Comparison of ENCODE assay signal across 14 cellular contexts in the genomic region with DNA sequence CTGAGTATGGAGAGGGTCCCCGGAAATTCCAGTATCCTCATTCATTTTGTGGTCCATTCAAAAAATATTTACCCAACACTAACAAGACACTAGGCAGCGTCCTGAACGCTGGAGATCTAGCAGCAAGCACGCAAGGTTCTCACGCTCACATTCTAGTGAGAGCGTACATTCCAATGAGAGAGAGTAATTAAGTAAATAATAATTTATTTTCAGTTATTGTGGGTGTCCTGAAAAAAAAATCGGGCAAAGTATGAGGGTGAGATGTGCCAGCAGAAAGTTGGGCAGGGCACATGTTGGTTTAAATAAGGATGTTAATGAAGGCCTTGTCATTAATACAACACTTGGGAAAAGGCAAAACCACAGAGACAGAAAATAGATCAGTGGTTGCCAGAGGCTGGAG. TPM values are rescaled to one million over a fixed set of nuclear protein-coding genes. Genes with fewer than 3 reads are reported as not detected.
A peak's percentile ranks its signal among the peaks of the same experiment; 100 is the strongest.
DNase-seq lines count a peak whose midpoint lies in the region; ATAC-seq and TF ChIP-seq lines count a peak whose summit lies in the region.
"Had no signal": no experiment of that assay in that cellular context is flagged by ENCODE, and none has a peak within 500 bp of the region (broad histone marks: within the 10 kb centered on the region; RNA-seq: fewer than 3 reads in every experiment).

No MANE protein-coding gene starts in this region.

- H3K36me3 Mint-ChIP-seq in nephron progenitor cell (ENCODE audit: low read depth) = no peaks in the 10 kb centered on the region
- H3K36me3 Mint-ChIP-seq in activated T-cell treated with anti-CD3 and anti-CD28 coated beads, Interleukin-2, amount 50 U/mL, for 4 hours (ENCODE audit: insufficient read depth) = no peaks in the 10 kb centered on the region
- H3K36me3 Mint-ChIP-seq: activated CD4-positive, alpha-beta memory T cell treated with anti-CD3 and anti-CD28 coated beads for 36 hours; CD14-positive monocyte had no signal

- H2AFZ ChIP-seq in PC-3 (ENCODE audit: low read length) = 0 out of 2 replicates have a peak overlapping the region, but pooled peaks have one; percentile 22

- H4K20me1 ChIP-seq in DOHH2 (ENCODE audit: control insufficient read depth, insufficient read depth, low read depth, low read length) = no peaks in the 10 kb centered on the region
- H4K20me1 ChIP-seq in PC-3 (ENCODE audit: low read length) = no peaks in the 10 kb centered on the region

- intact Hi-C loops in PC-3 (cut with micrococcal nuclease) = loop anchor here (1.0 kb wide), 1 partner anchor 8 kb away; no protein-coding TSS in a partner anchor

- in situ Hi-C loops in GM13976 (cut with MboI; ENCODE audit: low sequenced_read_pairs, unreplicated experiment) = no loop called here

- H3K9me3 ChIP-seq in DOHH2 (ENCODE audit: control insufficient read depth, insufficient read depth, low read length) (no peaks in the 10 kb centered on the region), PC-3 (ENCODE audit: low read length) (no peaks in the 10 kb centered on the region)
- H3K9me3 ChIP-seq: right atrium auricular region had no signal

- no peaks in the 10 kb centered on the region for H3K9me3 Mint-ChIP-seq in nephron progenitor cell
- no peaks in the 10 kb centered on the region for H3K9me3 Mint-ChIP-seq in activated T-cell treated with anti-CD3 and anti-CD28 coated beads, Interleukin-2, amount 50 U/mL, for 4 hours
- H3K9me3 Mint-ChIP-seq: activated CD4-positive, alpha-beta memory T cell treated with anti-CD3 and anti-CD28 coated beads for 36 hours; activated naive CD4-positive, alpha-beta T cell treated with anti-CD3 and anti-CD28 coated beads for 36 hours; CD14-positive monocyte; T-helper 1 cell treated with Interleukin-12 subunit alpha and Interleukin-12 subunit beta and Interleukin-4 antibody, amounts not matched to agents 30 μg/mL and 1 μg/mL, for 36 hours had no signal

- H3K36me3 ChIP-seq in DOHH2 (ENCODE audit: control insufficient read depth, low read length) (peaks cover 2% of the 10 kb centered on the region), PC-3 (ENCODE audit: low read depth, low read length) (no peaks in the 10 kb centered on the region)
- H3K36me3 ChIP-seq: right atrium auricular region had no signal

- no peaks in the 10 kb centered on the region; the same call in 1 of the 2 replicates for H3K27me3 ChIP-seq in DOHH2 (ENCODE audit: control insufficient read depth, low read length)
- no peaks in the 10 kb centered on the region for H3K27me3 ChIP-seq in PC-3 (ENCODE audit: low read length)
- H3K27me3 ChIP-seq: right atrium auricular region had no signal

- TF ChIP-seq CTCF in DOHH2 (IDR thresholded peaks at IDR 0.05; ENCODE audit: low read depth, low read length, poor library complexity, severe bottlenecking) (no peak), PC-3 (conservative IDR thresholded peaks at IDR 0.05; ENCODE audit: low read depth, low read length) (no peak), cardiac fibroblast (IDR thresholded peaks at IDR 0.05; ENCODE audit: low read depth, low read length) (no peak), nephron progenitor cell (IDR thresholded peaks at IDR 0.05) (no peak), GM13976 (IDR thresholded peaks at IDR 0.05; ENCODE audit: borderline replicate concordance, control extremely low read depth, extremely low read depth, insufficient read depth, missing control alignments) (no peak)

- peak; percentile 71 for ATAC-seq in PC-3
- ATAC-seq in activated T-cell treated with anti-CD3 and anti-CD28 coated beads, Interleukin-2, amount 50 U/mL, for 4 hours = no peak

- no peak overlapping the region for H3K4me3 Mint-ChIP-seq in nephron progenitor cell
- no peak overlapping the region for H3K4me3 Mint-ChIP-seq in activated T-cell treated with anti-CD3 and anti-CD28 coated beads, Interleukin-2, amount 50 U/mL, for 4 hours
- H3K4me3 Mint-ChIP-seq: activated CD4-positive, alpha-beta memory T cell treated with anti-CD3 and anti-CD28 coated beads for 36 hours; activated naive CD4-positive, alpha-beta T cell treated with anti-CD3 and anti-CD28 coated beads for 36 hours; CD14-positive monocyte; T-helper 1 cell treated with Interleukin-12 subunit alpha and Interleukin-12 subunit beta and Interleukin-4 antibody, amounts not matched to agents 30 μg/mL and 1 μg/mL, for 36 hours had no signal

- H3K27ac Mint-ChIP-seq in nephron progenitor cell = peak overlapping the region; percentile 92
- H3K27ac Mint-ChIP-seq: activated naive CD4-positive, alpha-beta T cell treated with anti-CD3 and anti-CD28 coated beads for 36 hours; T-helper 1 cell treated with Interleukin-12 subunit alpha and Interleukin-12 subunit beta and Interleukin-4 antibody, amounts not matched to agents 30 μg/mL and 1 μg/mL, for 36 hours had no signal

- no peaks in the 10 kb centered on the region for H3K27me3 Mint-ChIP-seq in nephron progenitor cell (ENCODE audit: low read depth, poor library complexity)
- no peaks in the 10 kb centered on the region for H3K27me3 Mint-ChIP-seq in activated T-cell treated with anti-CD3 and anti-CD28 coated beads, Interleukin-2, amount 50 U/mL, for 4 hours (ENCODE audit: low read depth)
- H3K27me3 Mint-ChIP-seq: activated CD4-positive, alpha-beta memory T cell treated with anti-CD3 and anti-CD28 coated beads for 36 hours had no signal

- peaks cover 15% of the 10 kb centered on the region for H3K4me1 Mint-ChIP-seq in nephron progenitor cell
- H3K4me1 Mint-ChIP-seq in activated T-cell treated with anti-CD3 and anti-CD28 coated beads, Interleukin-2, amount 50 U/mL, for 4 hours (ENCODE audit: low read depth) = peaks cover 24% of the 10 kb centered on the region

- POLR2A ChIA-PET in PC-3 (lab: Charles Lee; ENCODE audit: unreplicated experiment) = no interaction called here

- DNase-seq in PC-3 = peak; percentile 95
- DNase-seq in cardiac fibroblast (ENCODE audit: low read depth in 2 of 2) = peak; percentile 54 to 95
- DNase-seq in nephron progenitor cell = no peak
- no peak for DNase-seq in DMS79 treated with DMSO at 0.1 percent for 48 hours (lab: John Stamatoyannopoulos, UW)
- no peak for DNase-seq in activated T-cell treated with anti-CD3 and anti-CD28 coated beads, Interleukin-2, amount 50 U/mL, for 4 hours
- no peak for DNase-seq in GM13976 (ENCODE audit: low spot score)
- no peak for DNase-seq in NCI-H226
- DNase-seq: activated CD4-positive, alpha-beta memory T cell treated with anti-CD3 and anti-CD28 coated beads for 36 hours; activated naive CD4-positive, alpha-beta T cell treated with anti-CD3 and anti-CD28 coated beads for 36 hours; NCI-H2107 had no signal

- peak overlapping the region; percentile 84 for H3K27ac ChIP-seq in DOHH2 (ENCODE audit: low read depth, low read length)
- H3K27ac ChIP-seq in PC-3 (ENCODE audit: low read length) = peak overlapping the region; percentile 100
- H3K27ac ChIP-seq: right atrium auricular region had no signal

- H3K4me1 ChIP-seq in DOHH2 (ENCODE audit: control insufficient read depth, low read length) (peaks cover 84% of the 10 kb centered on the region), PC-3 (ENCODE audit: insufficient read depth, low read length) (peaks cover 65% of the 10 kb centered on the region)
- H3K4me1 ChIP-seq: right atrium auricular region had no signal

- H3K9ac ChIP-seq in PC-3 (ENCODE audit: low read length) = peak overlapping the region; percentile 87

- no TSS peak for BruUV-seq in PC-3 (replicated peaks; lab: Mats Ljungman, UMichigan)

- H3K4me3 ChIP-seq in DOHH2 (ENCODE audit: low read length) = peak overlapping the region; percentile 39
- H3K4me3 ChIP-seq in PC-3 (ENCODE audit: low read length) = no peak overlapping the region
- H3K4me3 ChIP-seq in cardiac fibroblast (replicated peaks in 1 of 2; ENCODE audit: low read depth in 2 of 2, low read length in 2 of 2) = no peak overlapping the region
- H3K4me3 ChIP-seq: right atrium auricular region had no signal

- CTCF ChIA-PET in PC-3 (lab: Charles Lee) = no interaction called here

- H3K79me2 ChIP-seq in DOHH2 (ENCODE audit: control insufficient read depth, low read length) (peaks cover 18% of the 10 kb centered on the region), PC-3 (ENCODE audit: low read length) (peaks cover 19% of the 10 kb centered on the region)

- H3K4me2 ChIP-seq in DOHH2 (ENCODE audit: low read length) (peak overlapping the region; percentile 94), PC-3 (ENCODE audit: low read length) (peak overlapping the region; percentile 65)

- peaks cover 65% of the 10 kb centered on the region for H3F3A ChIP-seq in DOHH2 (ENCODE audit: control insufficient read depth, insufficient read depth)
- H3F3A ChIP-seq in PC-3 (ENCODE audit: low read length, unreplicated experiment) = no peaks in the 10 kb centered on the region

- no peaks in the 10 kb centered on the region for H3K9me2 ChIP-seq in DOHH2 (replicated peaks; ENCODE audit: control insufficient read depth, low read length)
- no peaks in the 10 kb centered on the region for H3K9me2 ChIP-seq in PC-3 (replicated peaks; ENCODE audit: low read length)

RNA-seq across cellular contexts. Expression of a gene that starts 4.0 kb away (rescaled TPM):
- total RNA-seq in PC-3 (2014; rRNA removed) = 32.1 and 41.5 TPM in 2 replicates
- total RNA-seq in activated T-cell treated with anti-CD3 and anti-CD28 coated beads, Interleukin-2, amount 50 U/mL, for 4 hours = 1 to 10 TPM; 4.1 to 5.3 (median 4.9) TPM
- total RNA-seq: right atrium auricular region had no signal

RNA-seq across cellular contexts. Expression of a gene that starts 25.9 kb away (rescaled TPM):
- total RNA-seq in PC-3 (2014; rRNA removed) = 84.8 and 92.7 TPM in 2 replicates
- total RNA-seq in activated T-cell treated with anti-CD3 and anti-CD28 coated beads, Interleukin-2, amount 50 U/mL, for 4 hours = 10 to 100 TPM in 2 of 3 donors, 1 to 10 TPM in 1; 8.9 to 12.7 (median 11.3) TPM

Comparison
In these comparisons a context has a peak if more than half of its experiments do, and no peak if none do; other contexts are left out.
1. DNase-seq: peak in PC-3 (single experiment) and cardiac fibroblast (2 of 2); none in nephron progenitor cell (single experiment), DMS79 treated with DMSO at 0.1 percent for 48 hours (single experiment), activated T-cell treated with anti-CD3 and anti-CD28 coated beads, Interleukin-2, amount 50 U/mL, for 4 hours (single experiment), GM13976 (single experiment) and NCI-H226 (single experiment).